ENCODE assay signal across 8 cellular contexts in the genomic region with DNA sequence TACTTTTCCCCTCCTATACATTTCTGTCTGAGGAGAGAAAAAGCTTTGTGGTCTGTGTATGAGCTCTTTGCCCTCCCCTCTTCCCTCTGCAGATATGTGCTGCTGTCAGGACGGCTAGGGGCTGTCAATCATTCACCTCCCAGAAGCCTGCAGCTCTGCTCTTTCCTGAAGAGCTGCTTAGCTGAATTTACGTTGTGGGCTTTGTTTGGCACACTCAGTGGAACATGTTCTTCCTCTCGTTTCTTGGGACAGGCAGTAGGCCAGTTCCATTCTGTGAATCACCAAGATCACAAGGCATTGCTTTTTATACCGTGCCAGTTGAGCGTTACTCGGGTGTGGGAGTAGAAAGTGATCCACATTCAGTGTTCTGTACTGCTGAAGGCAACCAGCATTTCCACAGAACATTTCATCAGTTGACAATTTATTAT.
DNase-seq lines count a peak whose midpoint lies in the region.

No MANE protein-coding gene starts in this region.

- DNase-seq in EL (peak; percentile 61), HuH-7 (ENCODE audit: low spot score) (peak; percentile 27), mucosa of gallbladder (ENCODE audit: low spot score) (peak; percentile 54), activated gamma-delta T cell (lab: John Stamatoyannopoulos, UW) (no peak), NCI-H748 treated with DMSO at 0.1 percent for 48 hours (lab: John Stamatoyannopoulos, UW) (no peak), SW480 (ENCODE audit: low spot score) (no peak), NCI-H128 (lab: John Stamatoyannopoulos, UW; ENCODE audit: unreplicated experiment) (no peak)

- peak overlapping the region; percentile 67 for H3K27ac ChIP-seq in cingulate gyrus (ENCODE audit: low read depth, low read length)

Comparison
In these comparisons a context has a peak if more than half of its experiments do, and no peak if none do; other contexts are left out.
1. DNase-seq: peak in EL (single experiment), HuH-7 (single experiment) and mucosa of gallbladder (single experiment); none in activated gamma-delta T cell (single experiment), NCI-H748 treated with DMSO at 0.1 percent for 48 hours (single experiment), SW480 (single experiment) and NCI-H128 (single experiment).